Comparison of ENCODE assay signal across 1 cellular context in the genomic region with DNA sequence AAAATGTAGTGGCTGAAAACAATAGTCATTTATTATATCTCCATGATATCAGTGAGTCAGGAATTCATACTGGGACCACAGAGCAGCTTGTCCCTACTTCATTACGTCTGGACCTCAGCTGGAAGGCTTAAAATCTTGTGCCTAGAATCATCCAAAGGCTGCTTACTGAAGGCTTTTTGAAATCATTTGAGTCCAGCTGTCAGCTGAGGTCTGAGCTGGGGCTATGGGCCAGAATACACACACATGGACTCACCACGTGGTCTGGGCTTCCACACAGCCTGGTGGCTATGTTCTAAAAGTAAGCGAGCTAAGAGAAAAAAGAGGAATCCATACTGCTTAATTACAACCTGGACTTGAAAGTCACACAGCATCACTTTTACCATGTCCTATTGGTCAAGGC.
TF ChIP-seq lines count a peak whose summit lies in the region.

No MANE protein-coding gene starts in this region.

TF ChIP-seq in IMR-90, 13 proteins besides CTCF, POLR2A, EP300 and RAD21 (continued from another document):
- no peak for TF ChIP-seq MAZ (IDR thresholded peaks at IDR 0.05; ENCODE audit: borderline replicate concordance, low read depth, low read length)
- no peak for TF ChIP-seq RCOR1 (IDR thresholded peaks at IDR 0.05; ENCODE audit: insufficient replicate concordance, low read length)
- no peak for TF ChIP-seq MAFK (IDR thresholded peaks at IDR 0.05; ENCODE audit: low read depth, low read length)
- TF ChIP-seq MXI1 (IDR thresholded peaks at IDR 0.05; ENCODE audit: borderline replicate concordance, low read depth, low read length) = no peak
- TF ChIP-seq CEBPB (IDR thresholded peaks at IDR 0.05; ENCODE audit: low read depth, low read length) = no peak
- TF ChIP-seq FOS (IDR thresholded peaks at IDR 0.05; ENCODE audit: low read depth, low read length) = no peak
